Comparison of ENCODE assay signal across 8 cellular contexts in genomic region chr12:48818831-48819590, GRCh38.
DNase-seq lines count a peak whose midpoint lies in the region; ATAC-seq and TF ChIP-seq lines count a peak whose summit lies in the region.

No MANE protein-coding gene starts in this region.

- H3K27me3 ChIP-seq in duodenal mucosa (ENCODE audit: control insufficient read depth in 1 of 2, insufficient read depth in 2 of 2, low read length in 2 of 2), result no peaks in the 10 kb centered on the region
- peaks cover 92% of the 10 kb centered on the region for H3K27me3 ChIP-seq in neutrophil

- H3K9me3 ChIP-seq in SK-N-MC (ENCODE audit: low read depth, low read length) (no peaks in the 10 kb centered on the region), duodenal mucosa (ENCODE audit: control insufficient read depth in 1 of 2, low read length in 2 of 2) (no peaks in the 10 kb centered on the region), neutrophil (no peaks in the 10 kb centered on the region)

- H3K36me3 ChIP-seq in SK-N-MC (ENCODE audit: insufficient read depth, low read length), result no peaks in the 10 kb centered on the region; the same call in 1 of the 2 replicates
- peaks cover 0 to 4% of the 10 kb centered on the region in 2 donors for H3K36me3 ChIP-seq in duodenal mucosa (ENCODE audit: control insufficient read depth in 1 of 2, insufficient read depth in 2 of 2, low read length in 2 of 2)
- H3K36me3 ChIP-seq in neutrophil, result no peaks in the 10 kb centered on the region

- no peak for TF ChIP-seq CTCF in neutrophil (IDR thresholded peaks at IDR 0.05)

- peaks cover 33 to 36% of the 10 kb centered on the region in 2 donors for H3K4me1 ChIP-seq in duodenal mucosa (ENCODE audit: control insufficient read depth in 1 of 2, insufficient read depth in 2 of 2, low read length in 2 of 2)
- peaks cover 30 to 33% of the 10 kb centered on the region in 2 experiments for H3K4me1 ChIP-seq in neutrophil (ENCODE audit: control insufficient read depth in 1 of 2, insufficient read depth in 1 of 2, low read depth in 1 of 2, low read length in 1 of 2)

- peak overlapping the region; percentile 95 for H3K4me3 ChIP-seq in SK-N-MC
- peak overlapping the region; percentile 73 to 80 for H3K4me3 ChIP-seq in duodenal mucosa (ENCODE audit: low read depth in 1 of 2, low read length in 2 of 2)
- H3K4me3 ChIP-seq in neutrophil (ENCODE audit: low read depth in 1 of 2, low read length in 1 of 2), result peak overlapping the region; percentile 12 to 76

- DNase-seq in NCI-H2227 (lab: John Stamatoyannopoulos, UW; ENCODE audit: unreplicated experiment) (peak; percentile 66), NCI-H2227 treated with DMSO at 0.1 percent for 48 hours (lab: John Stamatoyannopoulos, UW) (no peak), SK-N-MC (ENCODE audit: low read depth, low spot score) (no peak)

- ATAC-seq in HG02798 (IDR thresholded peaks at IDR 0.05; ENCODE audit: poor library complexity, unreplicated experiment) (no peak), HG02763 (IDR thresholded peaks at IDR 0.05; ENCODE audit: unreplicated experiment) (no peak), HG03175 (IDR thresholded peaks at IDR 0.05; ENCODE audit: unreplicated experiment) (no peak)

- H3K27ac ChIP-seq in SK-N-MC (no peak overlapping the region), duodenal mucosa (ENCODE audit: low read depth, low read length) (no peak overlapping the region), neutrophil (no peak overlapping the region)

- peak overlapping the region; percentile 60 for H3K9ac ChIP-seq in SK-N-MC (ENCODE audit: insufficient read length)
- H3K9ac ChIP-seq in duodenal mucosa (ENCODE audit: low read depth in 1 of 2, low read length in 2 of 2), result peak overlapping the region in 1 of 2 donors; percentile 32

Comparison
In these comparisons a context has a peak if more than half of its experiments do, and no peak if none do; other contexts are left out.
1. H3K4me3 ChIP-seq: peak in every context shown above with its lines; median percentile 95 in SK-N-MC; 76 in duodenal mucosa; 44 in neutrophil.